Comparison of ENCODE assay signal across 30 cellular contexts in the genomic region with DNA sequence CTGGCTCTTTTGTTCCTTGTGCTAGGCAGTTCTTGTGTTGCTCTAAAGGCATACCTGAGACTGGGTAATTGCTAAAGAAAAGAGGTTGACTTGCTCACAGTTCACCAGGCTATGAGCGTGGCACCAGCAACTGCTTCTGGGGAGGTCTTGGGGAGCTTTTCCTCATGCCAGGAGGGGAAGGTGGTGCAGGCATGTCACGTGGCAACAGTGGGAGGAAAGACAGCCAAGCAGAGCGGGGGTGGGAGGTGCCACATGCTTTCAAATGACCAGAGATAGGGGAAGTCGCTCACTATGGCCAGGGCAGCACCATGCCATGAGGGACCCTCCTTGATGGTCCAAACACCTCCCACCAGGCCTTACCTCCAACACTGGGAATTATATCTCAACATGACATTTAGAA. TPM values are rescaled to one million over a fixed set of nuclear protein-coding genes. Genes with fewer than 3 reads are reported as not detected.
DNase-seq lines count a peak whose midpoint lies in the region; ATAC-seq, FAIRE-seq and TF ChIP-seq lines count a peak whose summit lies in the region.
"Had no signal": no experiment of that assay in that cellular context is flagged by ENCODE, and none has a peak within 500 bp of the region (broad histone marks: within the 10 kb centered on the region; RNA-seq: fewer than 3 reads in every experiment).

No MANE protein-coding gene starts in this region.

- H3K27ac ChIP-seq in astrocyte (ENCODE audit: low read depth, low read length) (no peak overlapping the region), endodermal cell (ENCODE audit: low read depth, low read length) (no peak overlapping the region), aorta (ENCODE audit: low read depth in 1 of 2, low read length in 2 of 2) (no peak overlapping the region)
- H3K27ac ChIP-seq: BLaER1 had no signal

- H3K27me3 Mint-ChIP-seq in astrocyte (ENCODE audit: low read depth, unreplicated experiment) (no peaks in the 10 kb centered on the region), endodermal cell (ENCODE audit: insufficient read depth) (no peaks in the 10 kb centered on the region)

- H3K4me3 ChIP-seq in astrocyte (ENCODE audit: insufficient read depth, low read depth, low read length) (no peak overlapping the region), endodermal cell (ENCODE audit: low read length) (no peak overlapping the region), aorta (ENCODE audit: low read length in 2 of 2) (no peak overlapping the region)
- H3K4me3 ChIP-seq: BLaER1, GM12878 had no signal

- WGBS in endodermal cell (ENCODE audit: insufficient coverage in 1 of 2, insufficient read length in 1 of 2), 2 experiments, result 93% methylated on average over 4 of the region's 4 CpGs; no CpG with 5 or more reads in 1 of the 2 experiments
- 79 to 82% methylated on average over 4 of the region's 4 CpGs for WGBS in aorta, 2 donors

- no peak overlapping the region for H3K4me3 Mint-ChIP-seq in astrocyte (ENCODE audit: unreplicated experiment)
- no peak overlapping the region for H3K4me3 Mint-ChIP-seq in endodermal cell
- H3K4me3 Mint-ChIP-seq: CD14-positive monocyte; CD4-positive, alpha-beta memory T cell; CD4-positive, CD25-positive, alpha-beta regulatory T cell; CD8-positive, alpha-beta memory T cell had no signal

- no peaks in the 10 kb centered on the region for H3K79me2 ChIP-seq in astrocyte (ENCODE audit: insufficient read depth, low read length)

- H3K4me1 Mint-ChIP-seq in astrocyte (ENCODE audit: low read depth, unreplicated experiment) (no peaks in the 10 kb centered on the region), endodermal cell (peaks cover 58% of the 10 kb centered on the region)
- H3K4me1 Mint-ChIP-seq: CD4-positive, alpha-beta memory T cell; CD4-positive, CD25-positive, alpha-beta regulatory T cell; CD8-positive, alpha-beta memory T cell had no signal

- H3K27me3 ChIP-seq in astrocyte (ENCODE audit: insufficient read depth, low read length), result no peaks in the 10 kb centered on the region
- H3K27me3 ChIP-seq in endodermal cell (ENCODE audit: control insufficient read depth, insufficient read depth, low read length, poor library complexity, severe bottlenecking), result no peaks in the 10 kb centered on the region
- H3K27me3 ChIP-seq in aorta (ENCODE audit: control insufficient read depth in 1 of 2, insufficient read depth in 2 of 2, low read length in 1 of 2), result no peaks in the 10 kb centered on the region
- H3K27me3 ChIP-seq: BE2C had no signal

- FAIRE-seq in astrocyte (lab: Jason Lieb, UNC), result peak; percentile 26
- FAIRE-seq: A204.1, GM12878, GM12892, GM18507 had no signal

- DNase-seq in astrocyte (ENCODE audit: low read depth) (no peak), endodermal cell (peak; percentile 83), aorta (no peak), NCI-H510A (lab: John Stamatoyannopoulos, UW) (no peak)
- no peak for DNase-seq in activated CD4-positive, alpha-beta T cell treated with anti-CD3 and anti-CD28 coated beads, Interleukin-2, amount 50 U/mL, for 1 hour
- DNase-seq: 8988T; ACHN; BE2C; C1 segment of cervical spinal cord; CD4-positive, alpha-beta memory T cell; CD4-positive, CD25-positive, alpha-beta regulatory T cell; CD8-positive, alpha-beta memory T cell; COR-L47; DMS 273 treated with DMSO at 0.1 percent for 48 hours; DMS153; DMS53; DMS79; DND-41; EL; GDM1 had no signal

- H3K36me3 Mint-ChIP-seq in astrocyte (ENCODE audit: low read depth, unreplicated experiment), result no peaks in the 10 kb centered on the region
- H3K36me3 Mint-ChIP-seq in endodermal cell (ENCODE audit: low read depth), result peaks cover 92% of the 10 kb centered on the region
- H3K36me3 Mint-ChIP-seq: CD14-positive monocyte; CD4-positive, alpha-beta memory T cell; CD4-positive, CD25-positive, alpha-beta regulatory T cell; CD8-positive, alpha-beta memory T cell had no signal

- H3K4me2 ChIP-seq in astrocyte (ENCODE audit: low read length), result no peak overlapping the region
- H3K4me2 ChIP-seq: BLaER1 had no signal

- no peak overlapping the region for H2AFZ ChIP-seq in astrocyte (ENCODE audit: low read depth, low read length)

- no peaks in the 10 kb centered on the region for H4K20me1 ChIP-seq in astrocyte (ENCODE audit: insufficient read depth, low read length)
- H4K20me1 ChIP-seq: BLaER1 had no signal

- no peaks in the 10 kb centered on the region for H3K4me1 ChIP-seq in astrocyte (ENCODE audit: insufficient read depth, low read length)
- H3K4me1 ChIP-seq in endodermal cell (ENCODE audit: control insufficient read depth, insufficient read depth, low read length), result no peaks in the 10 kb centered on the region
- H3K4me1 ChIP-seq in aorta (ENCODE audit: control insufficient read depth in 1 of 2, insufficient read depth in 2 of 2, low read length in 2 of 2), result no peaks in the 10 kb centered on the region
- H3K4me1 ChIP-seq: BE2C, BLaER1 had no signal

- intact Hi-C loops in aorta (cut with DNase I), result no loop called here

- TF ChIP-seq CTCF in astrocyte (IDR thresholded peaks at IDR 0.05; ENCODE audit: insufficient read depth, low read depth, low read length) (no peak), endodermal cell (conservative IDR thresholded peaks at IDR 0.05) (no peak)

- H3K27ac Mint-ChIP-seq in astrocyte (ENCODE audit: unreplicated experiment) (no peak overlapping the region), endodermal cell (peak overlapping the region; percentile 88)
- H3K27ac Mint-ChIP-seq: CD14-positive monocyte; CD4-positive, alpha-beta memory T cell; CD4-positive, CD25-positive, alpha-beta regulatory T cell; CD8-positive, alpha-beta memory T cell had no signal

- H3K36me3 ChIP-seq in astrocyte (ENCODE audit: insufficient read depth, low read length) (no peaks in the 10 kb centered on the region), endodermal cell (ENCODE audit: control insufficient read depth, insufficient read depth, low read length) (peaks cover 65% of the 10 kb centered on the region), aorta (ENCODE audit: control insufficient read depth in 1 of 2, insufficient read depth in 2 of 2, low read length in 1 of 2) (no peaks in the 10 kb centered on the region)
- H3K36me3 ChIP-seq: BE2C, BLaER1 had no signal

- H3K9me3 ChIP-seq in astrocyte (ENCODE audit: insufficient read depth, low read depth, low read length), result no peaks in the 10 kb centered on the region
- H3K9me3 ChIP-seq in endodermal cell (ENCODE audit: control insufficient read depth, low read length), result no peaks in the 10 kb centered on the region
- no peaks in the 10 kb centered on the region for H3K9me3 ChIP-seq in aorta (ENCODE audit: control insufficient read depth, low read length)
- H3K9me3 ChIP-seq: BE2C had no signal

- H3K9me3 Mint-ChIP-seq in astrocyte (ENCODE audit: unreplicated experiment), result no peaks in the 10 kb centered on the region
- no peaks in the 10 kb centered on the region for H3K9me3 Mint-ChIP-seq in endodermal cell
- H3K9me3 Mint-ChIP-seq: CD4-positive, alpha-beta memory T cell; CD8-positive, alpha-beta memory T cell had no signal

- no peak overlapping the region for H3K9ac ChIP-seq in astrocyte (ENCODE audit: low read length)
- no peak overlapping the region for H3K9ac ChIP-seq in endodermal cell (ENCODE audit: extremely low read depth, low read length, poor library complexity, severe bottlenecking)
- H3K9ac ChIP-seq: BLaER1 had no signal

- peak; percentile 17 for ATAC-seq in aorta (ENCODE audit: low FRiP score)
- ATAC-seq in HG03097 (IDR thresholded peaks at IDR 0.05; ENCODE audit: low FRiP score, unreplicated experiment), result no peak
- ATAC-seq: GM12878 had no signal

RNA-seq across cellular contexts. Expression of gene MAGEB17, which starts 4.7 kb away (rescaled TPM):
- total RNA-seq in astrocyte (not detected in 2 replicates), endodermal cell (under 1 TPM; 0.33 to 0.44 TPM), aorta (not detected)
- polyA plus RNA-seq in endodermal cell (2013, experiment 1 of 2), result not detected
- not detected for polyA plus RNA-seq in endodermal cell (2013, experiment 2 of 2)
- polyA plus RNA-seq in aorta, result not detected
- total RNA-seq: A673; CD4-positive, alpha-beta memory T cell; CD4-positive, CD25-positive, alpha-beta regulatory T cell; CD8-positive, alpha-beta memory T cell; Daoy; G401 had no signal
- polyA plus RNA-seq: CD14-positive monocyte; CD4-positive, alpha-beta memory T cell; CD4-positive, CD25-positive, alpha-beta regulatory T cell; CD8-positive, alpha-beta memory T cell had no signal

RNA-seq across cellular contexts. Expression of gene GRPR, which starts 48.6 kb away (rescaled TPM):
- 1.9 and 3.0 TPM in 2 replicates for total RNA-seq in astrocyte
- 10 to 100 TPM; 20.8 to 63.1 TPM for total RNA-seq in endodermal cell
- 2.9 TPM for polyA plus RNA-seq in endodermal cell (2013, experiment 1 of 2)
- 3.6 TPM for polyA plus RNA-seq in endodermal cell (2013, experiment 2 of 2)
- total RNA-seq in aorta, result under 1 TPM; 0.36 to 0.45 TPM
- not detected for polyA plus RNA-seq in aorta
- total RNA-seq: CD4-positive, CD25-positive, alpha-beta regulatory T cell; Daoy; G401 had no signal
- polyA plus RNA-seq: CD8-positive, alpha-beta memory T cell had no signal
